Comparison of ENCODE assay signal across 1 cellular context in the genomic region with DNA sequence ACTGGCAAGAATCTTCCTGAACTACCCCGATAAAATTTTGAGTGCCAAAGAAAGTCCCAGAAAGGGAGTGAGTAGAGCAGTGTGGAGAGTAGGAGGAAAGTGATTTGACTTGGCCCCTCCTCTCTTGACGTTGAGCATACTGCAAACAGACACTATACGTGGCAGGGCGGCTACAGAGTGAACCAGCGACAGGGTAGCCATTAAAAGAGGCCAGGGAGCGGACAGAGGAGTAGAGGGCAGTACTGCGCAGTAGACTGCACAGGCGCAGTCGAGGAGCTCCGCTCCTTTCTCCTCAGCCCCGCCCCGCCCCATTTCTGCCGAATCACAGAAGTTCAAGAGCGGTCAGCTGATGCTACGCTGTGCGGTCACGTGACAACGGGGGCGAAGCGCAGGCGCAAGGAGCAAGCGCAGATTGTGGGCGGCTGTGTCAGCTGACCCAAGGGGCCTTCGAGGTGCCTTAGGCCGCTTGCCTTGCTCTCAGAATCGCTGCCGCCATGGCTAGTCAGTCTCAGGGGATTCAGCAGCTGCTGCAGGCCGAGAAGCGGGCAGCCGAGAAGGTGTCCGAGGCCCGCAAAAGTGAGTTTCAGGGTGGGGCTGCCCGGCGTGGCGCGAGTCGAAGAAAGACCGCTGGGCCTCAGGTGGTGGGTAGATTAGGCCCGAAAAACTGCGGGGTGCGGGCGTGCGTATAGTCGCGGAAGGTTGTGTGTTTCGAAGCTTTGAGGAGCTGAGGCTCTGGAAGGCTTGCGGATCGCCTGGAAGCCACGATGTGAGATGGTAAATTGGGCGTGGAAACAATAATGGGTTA.
A peak's percentile ranks its signal among the peaks of the same experiment; 100 is the strongest.
TF ChIP-seq lines count a peak whose summit lies in the region.

A gene with protein sequence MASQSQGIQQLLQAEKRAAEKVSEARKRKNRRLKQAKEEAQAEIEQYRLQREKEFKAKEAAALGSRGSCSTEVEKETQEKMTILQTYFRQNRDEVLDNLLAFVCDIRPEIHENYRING (plus strand): TSS at position 425 of the 805 bp plus-strand sequence. CDS start 70 bp downstream, at position 495.

TF ChIP-seq in HepG2, 621 proteins besides CTCF, POLR2A, EP300 and RAD21 (continued from another document and continues in another):
- TF ChIP-seq, protein P1, sequence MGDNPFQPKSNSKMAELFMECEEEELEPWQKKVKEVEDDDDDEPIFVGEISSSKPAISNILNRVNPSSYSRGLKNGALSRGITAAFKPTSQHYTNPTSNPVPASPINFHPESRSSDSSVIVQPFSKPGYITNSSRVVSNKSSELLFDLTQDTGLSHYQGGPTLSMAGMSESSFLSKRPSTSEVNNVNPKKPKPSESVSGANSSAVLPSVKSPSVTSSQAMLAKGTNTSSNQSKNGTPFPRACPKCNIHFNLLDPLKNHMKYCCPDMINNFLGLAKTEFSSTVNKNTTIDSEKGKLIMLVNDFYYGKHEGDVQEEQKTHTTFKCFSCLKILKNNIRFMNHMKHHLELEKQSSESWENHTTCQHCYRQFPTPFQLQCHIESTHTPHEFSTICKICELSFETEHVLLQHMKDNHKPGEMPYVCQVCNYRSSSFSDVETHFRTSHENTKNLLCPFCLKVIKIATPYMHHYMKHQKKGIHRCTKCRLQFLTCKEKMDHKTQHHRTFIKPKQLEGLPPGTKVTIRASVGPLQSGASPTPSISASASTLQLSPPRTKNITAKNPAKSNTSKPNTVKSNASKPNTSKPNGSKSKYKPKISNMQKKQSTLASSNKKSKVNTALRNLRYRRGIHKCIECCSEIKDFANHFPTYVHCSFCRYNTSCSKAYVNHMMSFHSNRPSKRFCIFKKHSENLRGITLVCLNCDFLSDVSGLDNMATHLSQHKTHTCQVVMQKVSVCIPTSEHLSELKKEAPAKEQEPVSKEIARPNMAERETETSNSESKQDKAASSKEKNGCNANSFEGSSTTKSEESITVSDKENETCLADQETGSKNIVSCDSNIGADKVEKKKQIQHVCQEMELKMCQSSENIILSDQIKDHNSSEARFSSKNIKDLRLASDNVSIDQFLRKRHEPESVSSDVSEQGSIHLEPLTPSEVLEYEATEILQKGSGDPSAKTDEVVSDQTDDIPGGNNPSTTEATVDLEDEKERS (CRISPR knock-in tag; IDR thresholded peaks at IDR 0.05), result peak; percentile 73
- TF ChIP-seq ZMAT3 (CRISPR knock-in tag; conservative IDR thresholded peaks at IDR 0.05) (peak; percentile 92), ZNF382 (CRISPR knock-in tag; IDR thresholded peaks at IDR 0.05; ENCODE audit: borderline replicate concordance) (no peak), SCMH1 (CRISPR knock-in tag; IDR thresholded peaks at IDR 0.05; ENCODE audit: borderline replicate concordance) (no peak), ZNF543 (CRISPR knock-in tag; IDR thresholded peaks at IDR 0.05) (peak; percentile 68), ZNF7 (CRISPR knock-in tag; IDR thresholded peaks at IDR 0.05) (no peak), ZNF75D (CRISPR knock-in tag; IDR thresholded peaks at IDR 0.05; ENCODE audit: borderline replicate concordance) (peak; percentile 66; the same call in 1 of the 2 replicates), HIVEP1 (CRISPR knock-in tag; IDR thresholded peaks at IDR 0.05) (no peak; the same call in 1 of the 2 replicates), ONECUT2 (CRISPR knock-in tag; IDR thresholded peaks at IDR 0.05) (no peak), ZSCAN30 (CRISPR knock-in tag; IDR thresholded peaks at IDR 0.05) (no peak), ZFYVE20 (CRISPR knock-in tag; IDR thresholded peaks at IDR 0.05; ENCODE audit: borderline replicate concordance, low read depth) (no peak), GABPA (IDR thresholded peaks at IDR 0.05; ENCODE audit: low read depth, low read length) (no peak), GABPA (CRISPR knock-in tag; IDR thresholded peaks at IDR 0.05; ENCODE audit: low read depth) (0 out of 2 replicates have a peak, but pooled peaks have one; percentile 20), NRL (CRISPR knock-in tag; IDR thresholded peaks at IDR 0.05; ENCODE audit: borderline replicate concordance) (peak; percentile 92; the same call in 1 of the 2 replicates), ZNF10 (CRISPR knock-in tag; IDR thresholded peaks at IDR 0.05; ENCODE audit: borderline replicate concordance, low read depth) (no peak), MXD4 (CRISPR knock-in tag; IDR thresholded peaks at IDR 0.05) (peak; percentile 85), SNAI1 (CRISPR knock-in tag; IDR thresholded peaks at IDR 0.05; ENCODE audit: borderline replicate concordance) (no peak), ZC3H13 (CRISPR knock-in tag; IDR thresholded peaks at IDR 0.05) (no peak), SRF (IDR thresholded peaks at IDR 0.05; ENCODE audit: low read depth, low read length) (no peak), SKI (IDR thresholded peaks at IDR 0.05; ENCODE audit: partially characterized antibody) (no peak), MTF2 (CRISPR knock-in tag; IDR thresholded peaks at IDR 0.05; ENCODE audit: borderline replicate concordance) (0 out of 2 replicates have a peak, but pooled peaks have one; percentile 65), HDAC2 (CRISPR knock-in tag; IDR thresholded peaks at IDR 0.05) (peak; percentile 72), SP1 (IDR thresholded peaks at IDR 0.05) (no peak), SP1 (CRISPR knock-in tag; IDR thresholded peaks at IDR 0.05) (peak; percentile 68), CREB1 (IDR thresholded peaks at IDR 0.05) (peak; percentile 66), CREB1 (CRISPR knock-in tag; IDR thresholded peaks at IDR 0.05) (peak; percentile 81), ZNF431 (CRISPR knock-in tag; IDR thresholded peaks at IDR 0.05; ENCODE audit: borderline replicate concordance, low read depth) (peak; percentile 31; the same call in 1 of the 2 replicates), ESRRA (CRISPR knock-in tag; IDR thresholded peaks at IDR 0.05; ENCODE audit: low read depth) (peak; percentile 79), ZFP36L1 (CRISPR knock-in tag; IDR thresholded peaks at IDR 0.05) (peak; percentile 79; the same call in 1 of the 2 replicates), RBAK (CRISPR knock-in tag; IDR thresholded peaks at IDR 0.05) (no peak), ZNF557 (CRISPR knock-in tag; IDR thresholded peaks at IDR 0.05) (no peak), HNF4G (IDR thresholded peaks at IDR 0.05; ENCODE audit: borderline replicate concordance, low read depth, low read length) (no peak; the same call in 1 of the 2 replicates), HNF4G (CRISPR knock-in tag; IDR thresholded peaks at IDR 0.05; ENCODE audit: borderline replicate concordance, low read depth) (0 out of 2 replicates have a peak, but pooled peaks have one; percentile 28), GATAD1 (CRISPR knock-in tag; IDR thresholded peaks at IDR 0.05) (peak; percentile 99), REL (CRISPR knock-in tag; conservative IDR thresholded peaks at IDR 0.05) (no peak), RARG (CRISPR knock-in tag; IDR thresholded peaks at IDR 0.05; ENCODE audit: low read depth) (no peak; the same call in 1 of the 2 replicates), ZNF510 (CRISPR knock-in tag; IDR thresholded peaks at IDR 0.05; ENCODE audit: low read depth) (peak; percentile 85; the same call in 1 of the 2 replicates), BCL6 (CRISPR knock-in tag; IDR thresholded peaks at IDR 0.05) (peak; percentile 31; the same call in 1 of the 2 replicates), ZNF776 (CRISPR knock-in tag; IDR thresholded peaks at IDR 0.05) (peak; percentile 76; the same call in 1 of the 2 replicates), ZBTB3 (CRISPR knock-in tag; IDR thresholded peaks at IDR 0.05; ENCODE audit: borderline replicate concordance, low read depth) (no peak), TGIF2 (CRISPR knock-in tag; IDR thresholded peaks at IDR 0.05) (peak; percentile 83; the same call in 1 of the 2 replicates), HOXD1 (CRISPR knock-in tag; IDR thresholded peaks at IDR 0.05) (no peak; the same call in 1 of the 2 replicates), FOSL2 (CRISPR knock-in tag; IDR thresholded peaks at IDR 0.05) (no peak; the same call in 1 of the 2 replicates)
- TF ChIP-seq, protein P2, sequence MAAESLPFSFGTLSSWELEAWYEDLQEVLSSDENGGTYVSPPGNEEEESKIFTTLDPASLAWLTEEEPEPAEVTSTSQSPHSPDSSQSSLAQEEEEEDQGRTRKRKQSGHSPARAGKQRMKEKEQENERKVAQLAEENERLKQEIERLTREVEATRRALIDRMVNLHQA (CRISPR knock-in tag; IDR thresholded peaks at IDR 0.05), result no peak
- TF ChIP-seq, protein P3, sequence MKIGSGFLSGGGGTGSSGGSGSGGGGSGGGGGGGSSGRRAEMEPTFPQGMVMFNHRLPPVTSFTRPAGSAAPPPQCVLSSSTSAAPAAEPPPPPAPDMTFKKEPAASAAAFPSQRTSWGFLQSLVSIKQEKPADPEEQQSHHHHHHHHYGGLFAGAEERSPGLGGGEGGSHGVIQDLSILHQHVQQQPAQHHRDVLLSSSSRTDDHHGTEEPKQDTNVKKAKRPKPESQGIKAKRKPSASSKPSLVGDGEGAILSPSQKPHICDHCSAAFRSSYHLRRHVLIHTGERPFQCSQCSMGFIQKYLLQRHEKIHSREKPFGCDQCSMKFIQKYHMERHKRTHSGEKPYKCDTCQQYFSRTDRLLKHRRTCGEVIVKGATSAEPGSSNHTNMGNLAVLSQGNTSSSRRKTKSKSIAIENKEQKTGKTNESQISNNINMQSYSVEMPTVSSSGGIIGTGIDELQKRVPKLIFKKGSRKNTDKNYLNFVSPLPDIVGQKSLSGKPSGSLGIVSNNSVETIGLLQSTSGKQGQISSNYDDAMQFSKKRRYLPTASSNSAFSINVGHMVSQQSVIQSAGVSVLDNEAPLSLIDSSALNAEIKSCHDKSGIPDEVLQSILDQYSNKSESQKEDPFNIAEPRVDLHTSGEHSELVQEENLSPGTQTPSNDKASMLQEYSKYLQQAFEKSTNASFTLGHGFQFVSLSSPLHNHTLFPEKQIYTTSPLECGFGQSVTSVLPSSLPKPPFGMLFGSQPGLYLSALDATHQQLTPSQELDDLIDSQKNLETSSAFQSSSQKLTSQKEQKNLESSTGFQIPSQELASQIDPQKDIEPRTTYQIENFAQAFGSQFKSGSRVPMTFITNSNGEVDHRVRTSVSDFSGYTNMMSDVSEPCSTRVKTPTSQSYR (CRISPR knock-in tag; IDR thresholded peaks at IDR 0.05; ENCODE audit: borderline replicate concordance), result no peak
- TF ChIP-seq, protein P4, sequence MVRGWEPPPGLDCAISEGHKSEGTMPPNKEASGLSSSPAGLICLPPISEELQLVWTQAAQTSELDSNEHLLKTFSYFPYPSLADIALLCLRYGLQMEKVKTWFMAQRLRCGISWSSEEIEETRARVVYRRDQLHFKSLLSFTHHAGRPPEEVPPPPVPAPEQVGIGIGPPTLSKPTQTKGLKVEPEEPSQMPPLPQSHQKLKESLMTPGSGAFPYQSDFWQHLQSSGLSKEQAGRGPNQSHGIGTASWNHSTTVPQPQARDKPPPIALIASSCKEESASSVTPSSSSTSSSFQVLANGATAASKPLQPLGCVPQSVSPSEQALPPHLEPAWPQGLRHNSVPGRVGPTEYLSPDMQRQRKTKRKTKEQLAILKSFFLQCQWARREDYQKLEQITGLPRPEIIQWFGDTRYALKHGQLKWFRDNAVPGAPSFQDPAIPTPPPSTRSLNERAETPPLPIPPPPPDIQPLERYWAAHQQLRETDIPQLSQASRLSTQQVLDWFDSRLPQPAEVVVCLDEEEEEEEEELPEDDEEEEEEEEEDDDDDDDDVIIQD (CRISPR knock-in tag; IDR thresholded peaks at IDR 0.05; ENCODE audit: low read depth), result peak; percentile 37; the same call in 1 of the 2 replicates
- TF ChIP-seq, protein P5, sequence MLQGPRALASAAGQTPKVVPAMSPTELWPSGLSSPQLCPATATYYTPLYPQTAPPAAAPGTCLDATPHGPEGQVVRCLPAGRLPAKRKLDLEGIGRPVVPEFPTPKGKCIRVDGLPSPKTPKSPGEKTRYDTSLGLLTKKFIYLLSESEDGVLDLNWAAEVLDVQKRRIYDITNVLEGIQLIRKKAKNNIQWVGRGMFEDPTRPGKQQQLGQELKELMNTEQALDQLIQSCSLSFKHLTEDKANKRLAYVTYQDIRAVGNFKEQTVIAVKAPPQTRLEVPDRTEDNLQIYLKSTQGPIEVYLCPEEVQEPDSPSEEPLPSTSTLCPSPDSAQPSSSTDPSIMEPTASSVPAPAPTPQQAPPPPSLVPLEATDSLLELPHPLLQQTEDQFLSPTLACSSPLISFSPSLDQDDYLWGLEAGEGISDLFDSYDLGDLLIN (CRISPR knock-in tag; IDR thresholded peaks at IDR 0.05; ENCODE audit: borderline replicate concordance), result peak; percentile 70; the same call in 1 of the 2 replicates
- TF ChIP-seq, protein P6, sequence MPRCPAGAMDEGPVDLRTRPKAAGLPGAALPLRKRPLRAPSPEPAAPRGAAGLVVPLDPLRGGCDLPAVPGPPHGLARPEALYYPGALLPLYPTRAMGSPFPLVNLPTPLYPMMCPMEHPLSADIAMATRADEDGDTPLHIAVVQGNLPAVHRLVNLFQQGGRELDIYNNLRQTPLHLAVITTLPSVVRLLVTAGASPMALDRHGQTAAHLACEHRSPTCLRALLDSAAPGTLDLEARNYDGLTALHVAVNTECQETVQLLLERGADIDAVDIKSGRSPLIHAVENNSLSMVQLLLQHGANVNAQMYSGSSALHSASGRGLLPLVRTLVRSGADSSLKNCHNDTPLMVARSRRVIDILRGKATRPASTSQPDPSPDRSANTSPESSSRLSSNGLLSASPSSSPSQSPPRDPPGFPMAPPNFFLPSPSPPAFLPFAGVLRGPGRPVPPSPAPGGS (CRISPR knock-in tag; IDR thresholded peaks at IDR 0.05), result no peak
- TF ChIP-seq, protein P7, sequence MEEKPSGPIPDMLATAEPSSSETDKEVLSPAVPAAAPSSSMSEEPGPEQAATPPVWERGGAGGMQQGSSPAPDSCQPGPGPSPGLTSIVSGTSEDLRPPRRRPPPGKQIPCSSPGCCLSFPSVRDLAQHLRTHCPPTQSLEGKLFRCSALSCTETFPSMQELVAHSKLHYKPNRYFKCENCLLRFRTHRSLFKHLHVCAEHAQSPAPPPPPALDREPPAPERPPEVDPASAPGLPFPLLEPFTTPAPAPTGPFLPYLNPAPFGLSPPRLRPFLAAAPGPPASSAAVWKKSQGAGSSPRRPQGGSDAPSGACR (CRISPR knock-in tag; IDR thresholded peaks at IDR 0.05), result 0 out of 2 replicates have a peak, but pooled peaks have one; percentile 38
- TF ChIP-seq, protein P8, sequence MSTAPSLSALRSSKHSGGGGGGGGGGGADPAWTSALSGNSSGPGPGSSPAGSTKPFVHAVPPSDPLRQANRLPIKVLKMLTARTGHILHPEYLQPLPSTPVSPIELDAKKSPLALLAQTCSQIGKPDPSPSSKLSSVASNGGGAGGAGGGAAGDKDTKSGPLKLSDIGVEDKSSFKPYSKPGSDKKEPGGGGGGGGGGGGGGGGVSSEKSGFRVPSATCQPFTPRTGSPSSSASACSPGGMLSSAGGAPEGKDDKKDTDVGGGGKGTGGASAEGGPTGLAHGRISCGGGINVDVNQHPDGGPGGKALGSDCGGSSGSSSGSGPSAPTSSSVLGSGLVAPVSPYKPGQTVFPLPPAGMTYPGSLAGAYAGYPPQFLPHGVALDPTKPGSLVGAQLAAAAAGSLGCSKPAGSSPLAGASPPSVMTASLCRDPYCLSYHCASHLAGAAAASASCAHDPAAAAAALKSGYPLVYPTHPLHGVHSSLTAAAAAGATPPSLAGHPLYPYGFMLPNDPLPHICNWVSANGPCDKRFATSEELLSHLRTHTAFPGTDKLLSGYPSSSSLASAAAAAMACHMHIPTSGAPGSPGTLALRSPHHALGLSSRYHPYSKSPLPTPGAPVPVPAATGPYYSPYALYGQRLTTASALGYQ (CRISPR knock-in tag; IDR thresholded peaks at IDR 0.05), result peak; percentile 26; the same call in 1 of the 2 replicates
